Comparison of ENCODE assay signal across 8 cellular contexts in genomic region chr7:2709553-2710165, GRCh38. TPM values are rescaled to one million over a fixed set of nuclear protein-coding genes. Genes with fewer than 3 reads are reported as not detected.
DNase-seq lines count a peak whose midpoint lies in the region; ATAC-seq and TF ChIP-seq lines count a peak whose summit lies in the region.

No MANE protein-coding gene starts in this region.

- H3K4me3 Mint-ChIP-seq in progenitor cell of endocrine pancreas (ENCODE audit: low read depth): no peak overlapping the region

- CTCF ChIA-PET in Panc1 (lab: Charles Lee): interaction anchor here (0.5 to 1.8 kb wide), 11 partner anchors 9 to 258 kb away, joined by 3 to 6 read pairs (median 3); no protein-coding TSS in a partner anchor

- H3K4me2 ChIP-seq in BLaER1: peak overlapping the region; percentile 94

- peaks cover 98% of the 10 kb centered on the region for H3K4me1 ChIP-seq in BLaER1
- H3K4me1 ChIP-seq in Panc1 (ENCODE audit: control insufficient read depth, insufficient read depth, low read length): peaks cover 3% of the 10 kb centered on the region; the same call in 1 of the 2 replicates
- no peaks in the 10 kb centered on the region for H3K4me1 ChIP-seq in uterus

- ATAC-seq in HG03196 (IDR thresholded peaks at IDR 0.05; ENCODE audit: unreplicated experiment) (peak; percentile 79), Panc1 (peak; percentile 88)

- no peaks in the 10 kb centered on the region for H3K9me3 Mint-ChIP-seq in progenitor cell of endocrine pancreas (ENCODE audit: low read depth)

- H3K9ac ChIP-seq in BLaER1: peak overlapping the region; percentile 73

- no peaks in the 10 kb centered on the region for H3K36me3 ChIP-seq in BLaER1
- no peaks in the 10 kb centered on the region for H3K36me3 ChIP-seq in Panc1 (ENCODE audit: control insufficient read depth, insufficient read depth, low read length)
- H3K36me3 ChIP-seq in uterus: no peaks in the 10 kb centered on the region

- TF ChIP-seq POLR2A in uterus (IDR thresholded peaks at IDR 0.05): no peak

- H3K27me3 ChIP-seq in BLaER1 (no peaks in the 10 kb centered on the region), Panc1 (ENCODE audit: control insufficient read depth, insufficient read depth, low read length) (no peaks in the 10 kb centered on the region), uterus (no peaks in the 10 kb centered on the region)

- in situ Hi-C loops in Panc1 (cut with HindIII; ENCODE audit: low pct_unique_long_range_greater_than_20kb, low sequenced_read_pairs): no loop called here

- H3K9me3 ChIP-seq in BLaER1: no peaks in the 10 kb centered on the region; the same call in 1 of the 2 replicates
- no peaks in the 10 kb centered on the region for H3K9me3 ChIP-seq in Panc1 (ENCODE audit: control insufficient read depth, insufficient read depth, low read depth, low read length)
- no peaks in the 10 kb centered on the region for H3K9me3 ChIP-seq in uterus

- POLR2A ChIA-PET in Panc1 (lab: Charles Lee): interaction anchor here (0.5 kb wide), 1 partner anchor 152 kb away, joined by 3 read pairs; no protein-coding TSS in a partner anchor

- H3K27ac Mint-ChIP-seq in progenitor cell of endocrine pancreas: no peak overlapping the region

- peaks cover 7% of the 10 kb centered on the region for H3K4me1 Mint-ChIP-seq in progenitor cell of endocrine pancreas (ENCODE audit: low read depth)

- H3K27ac ChIP-seq in BLaER1 (peak overlapping the region; percentile 78), Panc1 (ENCODE audit: low read length) (no peak overlapping the region), uterus (no peak overlapping the region)

- H3K36me3 Mint-ChIP-seq in progenitor cell of endocrine pancreas (ENCODE audit: insufficient read depth): peaks cover 12% of the 10 kb centered on the region

- no peaks in the 10 kb centered on the region for H4K20me1 ChIP-seq in BLaER1

- no peaks in the 10 kb centered on the region for H3K27me3 Mint-ChIP-seq in progenitor cell of endocrine pancreas

- peak; percentile 100 for TF ChIP-seq CTCF in Panc1 (IDR thresholded peaks at IDR 0.05)
- TF ChIP-seq CTCF in progenitor cell of endocrine pancreas (IDR thresholded peaks at IDR 0.05; ENCODE audit: unreplicated experiment): peak; percentile 90
- peak; percentile 53 to 74 (median 68) for TF ChIP-seq CTCF in uterus (IDR thresholded peaks at IDR 0.05)

- intact Hi-C loops in Panc1 (cut with micrococcal nuclease; ENCODE audit: unreplicated experiment): no loop called here
- intact Hi-C loops in head of caudate nucleus (cut with DNase I): loop anchor here (5.0 kb wide), 1 partner anchor 37 kb away; no protein-coding TSS in a partner anchor
- intact Hi-C loops in uterus (cut with DNase I; ENCODE audit: low total_unique reads): no loop called here

- DNase-seq in GM19238 (ENCODE audit: insufficient read length, low spot score) (peak; percentile 89), Panc1 (ENCODE audit: low read depth, low spot score) (peak; percentile 33), head of caudate nucleus (peak in 41 of 42 donors; percentile 38 to 88 (median 69)), progenitor cell of endocrine pancreas (ENCODE audit: low spot score, unreplicated experiment) (peak; percentile 74), uterus (peak; percentile 43 to 57)
- DNase-seq in activated gamma-delta T cell treated with anti-CD3 and anti-CD28 coated beads, Interleukin-2, amount 50 U/mL, for 16 hours (ENCODE audit: low read depth): peak; percentile 61

- BruUV-seq in Panc1 (replicated peaks; lab: Mats Ljungman, UMichigan): no TSS peak

- H3K4me3 ChIP-seq in BLaER1 (peak overlapping the region; percentile 55), Panc1 (ENCODE audit: low read depth in 2 of 2, low read length in 2 of 2) (no peak overlapping the region), uterus (no peak overlapping the region)

RNA-seq across cellular contexts. Expression of gene AMZ1, which starts 21.7 kb away (rescaled TPM):
- total RNA-seq in Panc1 (2021; ENCODE audit: unreplicated experiment) (0.57 TPM), progenitor cell of endocrine pancreas (0.07 and 0.19 TPM in 2 replicates), uterus (1 to 10 TPM in 2 of 4 donors, under 1 TPM in 1, not detected in 1; 0.35 to 4.6 (median 4.4) TPM)
- 0.91 TPM for polyA plus RNA-seq in Panc1 (2012; ENCODE audit: insufficient read length)

Comparison
In these comparisons a context has a peak if more than half of its experiments do, and no peak if none do; other contexts are left out.
1. DNase-seq: peak in every context shown above with its lines; median percentile 89 in GM19238; 74 in progenitor cell of endocrine pancreas; 69 in head of caudate nucleus; 61 in activated gamma-delta T cell treated with anti-CD3 and anti-CD28 coated beads, Interleukin-2, amount 50 U/mL, for 16 hours; 50 in uterus; 33 in Panc1.